1 cellular context compared by ENCODE assay signal in genomic region chr16:50368410-50369132, GRCh38.
TF ChIP-seq lines count a peak whose summit lies in the region.

BRD7 (minus strand) TSS chr16:50368988; CDS start chr16:50368774, 214 bp downstream.

TF ChIP-seq in K562, 482 proteins besides CTCF, POLR2A, EP300 and RAD21 (continued from another document and continues in another):
- TF ChIP-seq, protein P1, sequence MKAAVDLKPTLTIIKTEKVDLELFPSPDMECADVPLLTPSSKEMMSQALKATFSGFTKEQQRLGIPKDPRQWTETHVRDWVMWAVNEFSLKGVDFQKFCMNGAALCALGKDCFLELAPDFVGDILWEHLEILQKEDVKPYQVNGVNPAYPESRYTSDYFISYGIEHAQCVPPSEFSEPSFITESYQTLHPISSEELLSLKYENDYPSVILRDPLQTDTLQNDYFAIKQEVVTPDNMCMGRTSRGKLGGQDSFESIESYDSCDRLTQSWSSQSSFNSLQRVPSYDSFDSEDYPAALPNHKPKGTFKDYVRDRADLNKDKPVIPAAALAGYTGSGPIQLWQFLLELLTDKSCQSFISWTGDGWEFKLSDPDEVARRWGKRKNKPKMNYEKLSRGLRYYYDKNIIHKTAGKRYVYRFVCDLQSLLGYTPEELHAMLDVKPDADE (conservative IDR thresholded peaks at IDR 0.05; ENCODE audit: control insufficient read depth, low read depth, low read length), result peak; percentile 54; the same call in 1 of the 2 replicates
- TF ChIP-seq CBX2 (IDR thresholded peaks at IDR 0.05; ENCODE audit: insufficient read depth, low read length, poor library complexity, severe bottlenecking) (no peak), POLR2AphosphoS5 (IDR thresholded peaks at IDR 0.05; ENCODE audit: control insufficient read depth, insufficient read depth, low read depth, low read length) (no peak), SIN3A (IDR thresholded peaks at IDR 0.05; ENCODE audit: borderline replicate concordance in 2 of 2, control insufficient read depth in 1 of 2, low read depth in 2 of 2, low read length in 2 of 2) (peak; percentile 33 to 46; a peak in 1 of 4 replicates), TEAD2 (tag; IDR thresholded peaks at IDR 0.05) (no peak), KAT7 (CRISPR knock-in tag; IDR thresholded peaks at IDR 0.05; ENCODE audit: borderline replicate concordance) (no peak), SNIP1 (IDR thresholded peaks at IDR 0.05; ENCODE audit: low read depth) (no peak), TAF15 (IDR thresholded peaks at IDR 0.05; ENCODE audit: low read depth, low read length) (no peak), PHF8 (IDR thresholded peaks at IDR 0.05; ENCODE audit: borderline replicate concordance, low read length) (peak; percentile 69; the same call in 1 of the 2 replicates), CREBBP (IDR thresholded peaks at IDR 0.05; ENCODE audit: low read depth, low read length) (no peak), GABPA (tag; conservative IDR thresholded peaks at IDR 0.05; ENCODE audit: low read depth) (peak; percentile 89), E2F6 (IDR thresholded peaks at IDR 0.05; ENCODE audit: borderline replicate concordance in 1 of 2, extremely low read depth in 1 of 2, insufficient read depth in 1 of 2, insufficient read length in 1 of 2, low read depth in 1 of 2, low read length in 1 of 2, poor library complexity in 1 of 2, severe bottlenecking in 1 of 2) (peak; percentile 41 to 87), SUPT5H (IDR thresholded peaks at IDR 0.05) (no peak), ZNF766 (CRISPR knock-in tag; conservative IDR thresholded peaks at IDR 0.05) (0 out of 2 replicates have a peak, but pooled peaks have one; percentile 16), FUS (optimal IDR thresholded peaks at IDR 0.05; ENCODE audit: low read depth, low read length) (peak; percentile 6), ELF1 (tag; IDR thresholded peaks at IDR 0.05) (peak; percentile 61; the same call in 1 of the 2 replicates), ZBTB11 (CRISPR knock-in tag; IDR thresholded peaks at IDR 0.05) (peak in 1 of 3 experiments; percentile 88; a peak in 3 of 6 replicates), YY1 (IDR thresholded peaks at IDR 0.05; ENCODE audit: borderline replicate concordance in 1 of 3, control insufficient read depth in 1 of 3, extremely low read depth in 1 of 3, insufficient read depth in 3 of 3, insufficient read length in 1 of 3, insufficient replicate concordance in 2 of 3, low read depth in 1 of 3, low read length in 2 of 3) (peak in 1 of 3 experiments; percentile 31), ZNF217 (CRISPR knock-in tag; IDR thresholded peaks at IDR 0.05) (no peak), MAZ (CRISPR knock-in tag; conservative IDR thresholded peaks at IDR 0.05 in 1 of 2, IDR thresholded peaks at IDR 0.05 in 1 of 2) (0 out of 4 replicates have a peak, but pooled peaks of 1 of the 2 experiments have one; percentile 30), PCBP1 (IDR thresholded peaks at IDR 0.05; ENCODE audit: low read depth, low read length, poor library complexity, severe bottlenecking) (peak; percentile 55), ZSCAN29 (IDR thresholded peaks at IDR 0.05) (no peak), GATAD2B (IDR thresholded peaks at IDR 0.05; ENCODE audit: borderline replicate concordance) (0 out of 2 replicates have a peak, but pooled peaks have one; percentile 29), ZBTB7A (IDR thresholded peaks at IDR 0.05; ENCODE audit: borderline replicate concordance, control insufficient read depth, low read depth, low read length) (peak; percentile 39; the same call in 1 of the 2 replicates), ZNF584 (CRISPR knock-in tag; IDR thresholded peaks at IDR 0.05; ENCODE audit: low read depth) (no peak), XRCC4 (IDR thresholded peaks at IDR 0.05; ENCODE audit: extremely low read depth, insufficient read depth, insufficient read length) (no peak), SIN3B (IDR thresholded peaks at IDR 0.05; ENCODE audit: low read depth) (0 out of 2 replicates have a peak, but pooled peaks have one; percentile 14), ZFX (CRISPR knock-in tag; IDR thresholded peaks at IDR 0.05) (peak; percentile 59), JUNB (CRISPR knock-in tag; conservative IDR thresholded peaks at IDR 0.05) (no peak), PPARD (CRISPR knock-in tag; IDR thresholded peaks at IDR 0.05) (no peak), MYNN (IDR thresholded peaks at IDR 0.05) (no peak), MYNN (CRISPR knock-in tag; IDR thresholded peaks at IDR 0.05) (no peak), KHSRP (IDR thresholded peaks at IDR 0.05) (no peak), ZNF77 (CRISPR knock-in tag; IDR thresholded peaks at IDR 0.05) (no peak), NRF1 (conservative IDR thresholded peaks at IDR 0.05 in 1 of 2, IDR thresholded peaks at IDR 0.05 in 1 of 2) (no peak), MEF2A (IDR thresholded peaks at IDR 0.05; ENCODE audit: control insufficient read depth, low read depth, low read length) (no peak), HMGN3 (IDR thresholded peaks at IDR 0.05; ENCODE audit: borderline replicate concordance, extremely low read depth, insufficient read length, low read depth, low read length) (peak; percentile 15), RBFOX2 (IDR thresholded peaks at IDR 0.05; ENCODE audit: low read depth, low read length) (peak; percentile 57), NCOA4 (IDR thresholded peaks at IDR 0.05; ENCODE audit: partially characterized antibody) (no peak), ZNF561 (CRISPR knock-in tag; conservative IDR thresholded peaks at IDR 0.05) (no peak), ZSCAN32 (CRISPR knock-in tag; IDR thresholded peaks at IDR 0.05) (no peak), VEZF1 (CRISPR knock-in tag; IDR thresholded peaks at IDR 0.05) (peak; percentile 94), SAP30 (IDR thresholded peaks at IDR 0.05; ENCODE audit: borderline replicate concordance, insufficient read depth, low read depth, low read length, poor library complexity, severe bottlenecking) (peak; percentile 30), ZNF639 (CRISPR knock-in tag; conservative IDR thresholded peaks at IDR 0.05 in 1 of 2, IDR thresholded peaks at IDR 0.05 in 1 of 2) (peak in 1 of 2 experiments; percentile 57; a peak in 1 of 4 replicates), GABPB2 (CRISPR knock-in tag; conservative IDR thresholded peaks at IDR 0.05) (no peak)
- TF ChIP-seq, protein P2, sequence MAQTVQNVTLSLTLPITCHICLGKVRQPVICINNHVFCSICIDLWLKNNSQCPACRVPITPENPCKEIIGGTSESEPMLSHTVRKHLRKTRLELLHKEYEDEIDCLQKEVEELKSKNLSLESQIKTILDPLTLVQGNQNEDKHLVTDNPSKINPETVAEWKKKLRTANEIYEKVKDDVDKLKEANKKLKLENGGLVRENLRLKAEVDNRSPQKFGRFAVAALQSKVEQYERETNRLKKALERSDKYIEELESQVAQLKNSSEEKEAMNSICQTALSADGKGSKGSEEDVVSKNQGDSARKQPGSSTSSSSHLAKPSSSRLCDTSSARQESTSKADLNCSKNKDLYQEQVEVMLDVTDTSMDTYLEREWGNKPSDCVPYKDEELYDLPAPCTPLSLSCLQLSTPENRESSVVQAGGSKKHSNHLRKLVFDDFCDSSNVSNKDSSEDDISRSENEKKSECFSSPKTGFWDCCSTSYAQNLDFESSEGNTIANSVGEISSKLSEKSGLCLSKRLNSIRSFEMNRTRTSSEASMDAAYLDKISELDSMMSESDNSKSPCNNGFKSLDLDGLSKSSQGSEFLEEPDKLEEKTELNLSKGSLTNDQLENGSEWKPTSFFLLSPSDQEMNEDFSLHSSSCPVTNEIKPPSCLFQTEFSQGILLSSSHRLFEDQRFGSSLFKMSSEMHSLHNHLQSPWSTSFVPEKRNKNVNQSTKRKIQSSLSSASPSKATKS (CRISPR knock-in tag; IDR thresholded peaks at IDR 0.05), result no peak
- TF ChIP-seq, protein P3, sequence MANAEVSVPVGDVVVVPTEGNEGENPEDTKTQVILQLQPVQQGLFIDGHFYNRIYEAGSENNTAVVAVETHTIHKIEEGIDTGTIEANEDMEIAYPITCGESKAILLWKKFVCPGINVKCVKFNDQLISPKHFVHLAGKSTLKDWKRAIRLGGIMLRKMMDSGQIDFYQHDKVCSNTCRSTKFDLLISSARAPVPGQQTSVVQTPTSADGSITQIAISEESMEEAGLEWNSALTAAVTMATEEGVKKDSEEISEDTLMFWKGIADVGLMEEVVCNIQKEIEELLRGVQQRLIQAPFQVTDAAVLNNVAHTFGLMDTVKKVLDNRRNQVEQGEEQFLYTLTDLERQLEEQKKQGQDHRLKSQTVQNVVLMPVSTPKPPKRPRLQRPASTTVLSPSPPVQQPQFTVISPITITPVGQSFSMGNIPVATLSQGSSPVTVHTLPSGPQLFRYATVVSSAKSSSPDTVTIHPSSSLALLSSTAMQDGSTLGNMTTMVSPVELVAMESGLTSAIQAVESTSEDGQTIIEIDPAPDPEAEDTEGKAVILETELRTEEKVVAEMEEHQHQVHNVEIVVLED (CRISPR knock-in tag; IDR thresholded peaks at IDR 0.05), result peak; percentile 85
- TF ChIP-seq, protein P4, sequence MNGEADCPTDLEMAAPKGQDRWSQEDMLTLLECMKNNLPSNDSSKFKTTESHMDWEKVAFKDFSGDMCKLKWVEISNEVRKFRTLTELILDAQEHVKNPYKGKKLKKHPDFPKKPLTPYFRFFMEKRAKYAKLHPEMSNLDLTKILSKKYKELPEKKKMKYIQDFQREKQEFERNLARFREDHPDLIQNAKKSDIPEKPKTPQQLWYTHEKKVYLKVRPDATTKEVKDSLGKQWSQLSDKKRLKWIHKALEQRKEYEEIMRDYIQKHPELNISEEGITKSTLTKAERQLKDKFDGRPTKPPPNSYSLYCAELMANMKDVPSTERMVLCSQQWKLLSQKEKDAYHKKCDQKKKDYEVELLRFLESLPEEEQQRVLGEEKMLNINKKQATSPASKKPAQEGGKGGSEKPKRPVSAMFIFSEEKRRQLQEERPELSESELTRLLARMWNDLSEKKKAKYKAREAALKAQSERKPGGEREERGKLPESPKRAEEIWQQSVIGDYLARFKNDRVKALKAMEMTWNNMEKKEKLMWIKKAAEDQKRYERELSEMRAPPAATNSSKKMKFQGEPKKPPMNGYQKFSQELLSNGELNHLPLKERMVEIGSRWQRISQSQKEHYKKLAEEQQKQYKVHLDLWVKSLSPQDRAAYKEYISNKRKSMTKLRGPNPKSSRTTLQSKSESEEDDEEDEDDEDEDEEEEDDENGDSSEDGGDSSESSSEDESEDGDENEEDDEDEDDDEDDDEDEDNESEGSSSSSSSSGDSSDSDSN (IDR thresholded peaks at IDR 0.05; ENCODE audit: borderline replicate concordance in 1 of 2, low read depth in 2 of 2, low read length in 2 of 2), result 0 out of 4 replicates have a peak, but pooled peaks of 1 of the 2 experiments have one; percentile 23
- TF ChIP-seq, protein P5, sequence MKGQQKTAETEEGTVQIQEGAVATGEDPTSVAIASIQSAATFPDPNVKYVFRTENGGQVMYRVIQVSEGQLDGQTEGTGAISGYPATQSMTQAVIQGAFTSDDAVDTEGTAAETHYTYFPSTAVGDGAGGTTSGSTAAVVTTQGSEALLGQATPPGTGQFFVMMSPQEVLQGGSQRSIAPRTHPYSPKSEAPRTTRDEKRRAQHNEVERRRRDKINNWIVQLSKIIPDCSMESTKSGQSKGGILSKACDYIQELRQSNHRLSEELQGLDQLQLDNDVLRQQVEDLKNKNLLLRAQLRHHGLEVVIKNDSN (CRISPR knock-in tag; IDR thresholded peaks at IDR 0.05), result no peak
